ENCODE assay signal across 8 cellular contexts in genomic region chr7:6436385-6436685, GRCh38. TPM values are rescaled to one million over a fixed set of nuclear protein-coding genes. Genes with fewer than 3 reads are reported as not detected.
DNase-seq lines count a peak whose midpoint lies in the region; ATAC-seq and TF ChIP-seq lines count a peak whose summit lies in the region.

No MANE protein-coding gene starts in this region.

- 69 to 70% methylated on average over 10 of the region's 10 CpGs for WGBS in tibial nerve, 2 donors

- no peak for TF ChIP-seq CTCF in tibial nerve (IDR thresholded peaks at IDR 0.05)

- TF ChIP-seq EP300 in tibial nerve (IDR thresholded peaks at IDR 0.05), result peak in 1 of 2 donors; percentile 8

- no peak for TF ChIP-seq POLR2A in tibial nerve (IDR thresholded peaks at IDR 0.05)

- H3K27ac ChIP-seq in tibial nerve, result peak overlapping the region in 1 of 4 donors; percentile 57

- no peaks in the 10 kb centered on the region for H3K9me3 ChIP-seq in tibial nerve

- peaks cover 0 to 17% (median 3%) of the 10 kb centered on the region in 4 donors for H3K4me1 ChIP-seq in tibial nerve

- peaks cover 0 to 24% (median 0%) of the 10 kb centered on the region in 3 donors for H3K36me3 ChIP-seq in tibial nerve

- DNase-seq in SKM-1 (lab: John Stamatoyannopoulos, UW; ENCODE audit: unreplicated experiment) (peak; percentile 72), epidermal melanocyte (ENCODE audit: insufficient read length, low spot score) (peak; percentile 8), HPDE6-E6E7 (ENCODE audit: extremely low spot score) (no peak), SW 1271 (lab: John Stamatoyannopoulos, UW) (no peak), tibial nerve (ENCODE audit: low spot score in 2 of 2) (no peak)
- peak; percentile 13 for DNase-seq in stimulated activated CD4-positive, alpha-beta T cell treated with anti-CD3 and anti-CD28 coated beads, Interleukin-4, amount 100 ng/mL, for 1 hour

- H3K27me3 ChIP-seq in tibial nerve, result no peaks in the 10 kb centered on the region

- ATAC-seq in GM21825 (IDR thresholded peaks at IDR 0.05; ENCODE audit: unreplicated experiment) (peak; percentile 55), SK-N-SH treated with all-trans-retinoic acid at 6 μM for 48 hours (no peak)

- no peak overlapping the region for H3K4me3 ChIP-seq in tibial nerve

TF ChIP-seq in SK-N-SH treated with all-trans-retinoic acid at 6 μM for 48 hours, 23 proteins besides CTCF, POLR2A, EP300 and RAD21:
- TF ChIP-seq CREB5 (CRISPR knock-in tag; IDR thresholded peaks at IDR 0.05; ENCODE audit: low read depth) (no peak), SNAI2 (CRISPR knock-in tag; IDR thresholded peaks at IDR 0.05) (no peak), CSRNP3 (CRISPR knock-in tag; IDR thresholded peaks at IDR 0.05) (no peak), POU6F1 (CRISPR knock-in tag; IDR thresholded peaks at IDR 0.05; ENCODE audit: borderline replicate concordance, low read depth) (no peak), TCF4 (CRISPR knock-in tag; IDR thresholded peaks at IDR 0.05; ENCODE audit: borderline replicate concordance) (no peak), PATZ1 (CRISPR knock-in tag; IDR thresholded peaks at IDR 0.05; ENCODE audit: borderline replicate concordance) (no peak), ZNF565 (CRISPR knock-in tag; conservative IDR thresholded peaks at IDR 0.05; ENCODE audit: low read depth) (no peak), ZC3H10 (CRISPR knock-in tag; IDR thresholded peaks at IDR 0.05) (no peak), ZFP30 (CRISPR knock-in tag; IDR thresholded peaks at IDR 0.05) (no peak), ZNF8 (CRISPR knock-in tag; IDR thresholded peaks at IDR 0.05) (no peak), BACH2 (CRISPR knock-in tag; IDR thresholded peaks at IDR 0.05; ENCODE audit: borderline replicate concordance) (no peak), GLIS3 (CRISPR knock-in tag; IDR thresholded peaks at IDR 0.05) (no peak), ZFP3 (CRISPR knock-in tag; IDR thresholded peaks at IDR 0.05) (no peak)

RNA-seq across cellular contexts. Expression of gene DAGLB, which starts 11.4 kb away (rescaled TPM):
- total RNA-seq in tibial nerve, result 10 to 100 TPM; 12.6 to 25.8 (median 18.0) TPM

RNA-seq across cellular contexts. Expression of gene KDELR2, which starts 47.6 kb away (rescaled TPM):
- total RNA-seq in tibial nerve, result 10 to 100 TPM; 61.0 to 80.6 (median 72.2) TPM

Comparison
In these comparisons a context has a peak if more than half of its experiments do, and no peak if none do; other contexts are left out.
1. DNase-seq: peak in SKM-1 (single experiment), epidermal melanocyte (single experiment) and stimulated activated CD4-positive, alpha-beta T cell treated with anti-CD3 and anti-CD28 coated beads, Interleukin-4, amount 100 ng/mL, for 1 hour (single experiment); none in HPDE6-E6E7 (single experiment), SW 1271 (0 of 2) and tibial nerve (0 of 2).